Comparison of ENCODE assay signal across 11 cellular contexts in the genomic region with DNA sequence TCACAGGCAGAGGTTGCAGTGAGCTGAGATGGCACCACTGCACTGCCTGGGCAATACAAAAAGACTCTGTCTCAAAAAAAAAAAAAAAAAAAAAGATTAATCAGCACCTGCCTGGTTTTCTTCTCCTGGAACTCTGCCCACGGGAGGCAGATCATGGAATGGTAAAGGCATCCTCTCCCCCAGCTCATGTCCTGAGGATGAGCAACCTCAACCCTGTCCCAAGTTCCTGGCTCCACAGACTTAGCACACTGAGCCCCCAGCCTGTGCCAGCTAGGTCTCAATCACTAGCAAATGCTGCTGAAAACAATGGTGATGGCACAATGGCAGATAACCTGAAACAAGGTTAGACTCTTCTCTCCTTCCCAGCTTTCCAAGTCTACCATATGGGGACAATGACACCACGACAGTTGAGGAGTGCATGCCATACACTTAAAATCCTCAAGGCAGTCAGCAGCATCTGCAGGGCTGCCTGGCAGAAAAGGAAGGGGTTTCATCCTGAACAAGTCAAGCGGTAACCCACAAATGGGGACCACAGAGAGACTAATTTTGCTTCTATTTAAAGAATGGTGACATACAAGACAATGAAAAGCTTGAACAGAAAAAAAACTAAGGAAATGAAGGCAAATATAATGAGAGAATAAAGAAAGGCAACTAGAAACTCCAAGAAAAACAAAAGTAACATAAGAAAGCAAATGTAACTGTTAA. TPM values are rescaled to one million over a fixed set of nuclear protein-coding genes. Genes with fewer than 3 reads are reported as not detected.
A peak's percentile ranks its signal among the peaks of the same experiment; 100 is the strongest.
DNase-seq lines count a peak whose midpoint lies in the region; ATAC-seq and TF ChIP-seq lines count a peak whose summit lies in the region.
"Had no signal": no experiment of that assay in that cellular context is flagged by ENCODE, and none has a peak within 500 bp of the region (broad histone marks: within the 10 kb centered on the region; RNA-seq: fewer than 3 reads in every experiment).

No MANE protein-coding gene starts in this region.

- H3K9me2 ChIP-seq in SK-N-SH (no peaks in the 10 kb centered on the region), Karpas-422 (replicated peaks; ENCODE audit: insufficient read depth, low read length) (no peaks in the 10 kb centered on the region), hepatocyte (replicated peaks; ENCODE audit: insufficient read depth) (no peaks in the 10 kb centered on the region)

- H3K36me3 ChIP-seq in SK-N-SH (replicated peaks in 1 of 2; ENCODE audit: control insufficient read depth in 1 of 2, insufficient read depth in 2 of 2, low read length in 1 of 2) (no peaks in the 10 kb centered on the region), Karpas-422 (ENCODE audit: insufficient read depth, low read length) (peaks cover 6% of the 10 kb centered on the region), hepatocyte (replicated peaks; ENCODE audit: insufficient read depth, low read depth) (no peaks in the 10 kb centered on the region)

- no peak for TF ChIP-seq RAD21 in SK-N-SH (IDR thresholded peaks at IDR 0.05; ENCODE audit: low read length)

- in situ Hi-C loops in ACHN (cut with HindIII; ENCODE audit: low pct_ligation_motif_present, low pct_unique_long_range_greater_than_20kb, low sequenced_read_pairs) = no loop called here

- POLR2A ChIA-PET in SK-N-SH (lab: Yijun Ruan, JAX) = interaction anchor here (0.6 kb wide), 1 partner anchor 478 kb away, joined by 3 read pairs; no protein-coding TSS in a partner anchor
- POLR2A ChIA-PET in activated CD8-positive, alpha-beta T cell treated with anti-CD3 and anti-CD28 coated beads for 36 hours (lab: Charles Lee) = interaction anchor here (0.8 kb wide), 1 partner anchor 35 kb away, joined by 3 read pairs; no protein-coding TSS in a partner anchor

- DNase-seq in SK-N-SH = peak; percentile 15
- DNase-seq in Karpas-422 = peak; percentile 64
- peak; percentile 23 for DNase-seq in activated CD8-positive, alpha-beta T cell treated with anti-CD3 and anti-CD28 coated beads for 36 hours
- DNase-seq in progenitor cell of endocrine pancreas (ENCODE audit: low spot score, unreplicated experiment) = no peak
- DNase-seq in hepatocyte (ENCODE audit: low spot score) = no peak
- no peak for DNase-seq in ACHN
- DNase-seq in substantia nigra (lab: John Stamatoyannopoulos, UW) = no peak
- DNase-seq: cortex of kidney, mesendoderm had no signal

- H3K4me3 Mint-ChIP-seq in activated CD8-positive, alpha-beta T cell treated with anti-CD3 and anti-CD28 coated beads for 36 hours = no peak overlapping the region
- H3K4me3 Mint-ChIP-seq in progenitor cell of endocrine pancreas (ENCODE audit: low read depth) = no peak overlapping the region

- no peak overlapping the region for H3K9ac ChIP-seq in SK-N-SH
- H3K9ac ChIP-seq in Karpas-422 (ENCODE audit: low read length) = 0 out of 2 replicates have a peak overlapping the region, but pooled peaks have one; percentile 3

- peaks cover 6 to 12% of the 10 kb centered on the region in 2 experiments; a peak in 1 of 4 replicates for H3K4me1 ChIP-seq in SK-N-SH (ENCODE audit: control insufficient read depth in 1 of 2, insufficient read depth in 2 of 2, low read depth in 1 of 2, low read length in 1 of 2)
- H3K4me1 ChIP-seq in Karpas-422 (ENCODE audit: low read length) = peaks cover 32% of the 10 kb centered on the region
- H3K4me1 ChIP-seq in hepatocyte (ENCODE audit: insufficient read depth) = peaks cover 13% of the 10 kb centered on the region

- H3K27ac ChIP-seq in SK-N-SH (ENCODE audit: low read depth in 2 of 2, low read length in 1 of 2) = no peak overlapping the region
- peak overlapping the region; percentile 61 for H3K27ac ChIP-seq in Karpas-422 (ENCODE audit: low read length)
- H3K27ac ChIP-seq in hepatocyte = no peak overlapping the region
- H3K27ac ChIP-seq in substantia nigra (ENCODE audit: low read depth, low read length, poor library complexity, severe bottlenecking) = no peak overlapping the region

- H3K27me3 ChIP-seq in SK-N-SH (ENCODE audit: insufficient read depth) (no peaks in the 10 kb centered on the region), Karpas-422 (ENCODE audit: low read length) (no peaks in the 10 kb centered on the region), hepatocyte (no peaks in the 10 kb centered on the region)

- H3K27ac Mint-ChIP-seq in activated CD8-positive, alpha-beta T cell treated with anti-CD3 and anti-CD28 coated beads for 36 hours = no peak overlapping the region
- H3K27ac Mint-ChIP-seq in progenitor cell of endocrine pancreas = peak overlapping the region; percentile 85

- H3K9me3 ChIP-seq in SK-N-SH = no peaks in the 10 kb centered on the region
- H3K9me3 ChIP-seq in Karpas-422 (ENCODE audit: low read length) = peaks cover 5% of the 10 kb centered on the region; the same call in 1 of the 2 replicates
- no peaks in the 10 kb centered on the region for H3K9me3 ChIP-seq in hepatocyte (ENCODE audit: low read depth)

- CTCF ChIA-PET in SK-N-SH (lab: Yijun Ruan, JAX) = interaction anchor here (0.7 to 1.0 kb wide), 2 partner anchors 14 to 15 kb away, joined by 3 read pairs; no protein-coding TSS in a partner anchor
- CTCF ChIA-PET in activated CD8-positive, alpha-beta T cell treated with anti-CD3 and anti-CD28 coated beads for 36 hours (lab: Charles Lee) = no interaction called here

- ATAC-seq in SK-N-SH treated with all-trans-retinoic acid at 6 μM for 48 hours = no peak
- no peak for ATAC-seq in activated CD8-positive, alpha-beta T cell treated with anti-CD3 and anti-CD28 coated beads for 36 hours
- ATAC-seq: HCT116 had no signal

- H2AFZ ChIP-seq in SK-N-SH (ENCODE audit: low read depth) = no peak overlapping the region
- H2AFZ ChIP-seq in Karpas-422 (ENCODE audit: low read length) = no peak overlapping the region
- H2AFZ ChIP-seq in hepatocyte = no peak overlapping the region

- H3K9me3 Mint-ChIP-seq in activated CD8-positive, alpha-beta T cell treated with anti-CD3 and anti-CD28 coated beads for 36 hours = no peaks in the 10 kb centered on the region
- H3K9me3 Mint-ChIP-seq in progenitor cell of endocrine pancreas (ENCODE audit: low read depth) = no peaks in the 10 kb centered on the region

- intact Hi-C loops in activated CD8-positive, alpha-beta T cell treated with anti-CD3 and anti-CD28 coated beads for 36 hours (cut with micrococcal nuclease) = no loop called here

- H3K79me2 ChIP-seq in SK-N-SH (ENCODE audit: insufficient read depth) (peaks cover 73% of the 10 kb centered on the region), Karpas-422 (ENCODE audit: low read length) (peaks cover 74% of the 10 kb centered on the region), hepatocyte (peaks cover 72% of the 10 kb centered on the region)

- no peak for TF ChIP-seq EP300 in SK-N-SH (IDR thresholded peaks at IDR 0.05; ENCODE audit: borderline replicate concordance in 1 of 2, low read depth in 1 of 2, low read length in 1 of 2)

- H3K4me3 ChIP-seq in SK-N-SH (ENCODE audit: low read depth in 2 of 2, low read length in 1 of 2) = no peak overlapping the region
- no peak overlapping the region for H3K4me3 ChIP-seq in Karpas-422 (ENCODE audit: low read length)
- H3K4me3 ChIP-seq in hepatocyte = no peak overlapping the region

- H3K4me2 ChIP-seq in SK-N-SH = no peak overlapping the region
- H3K4me2 ChIP-seq in Karpas-422 (ENCODE audit: low read depth, low read length, poor library complexity, severe bottlenecking) = peak overlapping the region; percentile 36
- no peak overlapping the region for H3K4me2 ChIP-seq in hepatocyte

- H4K20me1 ChIP-seq in SK-N-SH (ENCODE audit: insufficient read depth) (peaks cover 12% of the 10 kb centered on the region; the same call in 1 of the 2 replicates), Karpas-422 (ENCODE audit: insufficient read depth, low read depth, low read length) (no peaks in the 10 kb centered on the region), hepatocyte (ENCODE audit: insufficient read depth, poor library complexity, severe bottlenecking) (peaks cover 12% of the 10 kb centered on the region)

- peaks cover 39% of the 10 kb centered on the region for H3K36me3 Mint-ChIP-seq in activated CD8-positive, alpha-beta T cell treated with anti-CD3 and anti-CD28 coated beads for 36 hours (ENCODE audit: low read depth)
- H3K36me3 Mint-ChIP-seq in progenitor cell of endocrine pancreas (ENCODE audit: insufficient read depth) = peaks cover 6% of the 10 kb centered on the region

- H3K27me3 Mint-ChIP-seq in activated CD8-positive, alpha-beta T cell treated with anti-CD3 and anti-CD28 coated beads for 36 hours = no peaks in the 10 kb centered on the region
- H3K27me3 Mint-ChIP-seq in progenitor cell of endocrine pancreas = no peaks in the 10 kb centered on the region

- no peak for TF ChIP-seq CTCF in SK-N-SH (IDR thresholded peaks at IDR 0.05)
- no peak for TF ChIP-seq CTCF in activated CD8-positive, alpha-beta T cell treated with anti-CD3 and anti-CD28 coated beads for 36 hours (IDR thresholded peaks at IDR 0.05)
- no peak for TF ChIP-seq CTCF in progenitor cell of endocrine pancreas (IDR thresholded peaks at IDR 0.05; ENCODE audit: unreplicated experiment)
- no peak for TF ChIP-seq CTCF in hepatocyte (IDR thresholded peaks at IDR 0.05; ENCODE audit: poor library complexity)

- peaks cover 29% of the 10 kb centered on the region for H3K4me1 Mint-ChIP-seq in activated CD8-positive, alpha-beta T cell treated with anti-CD3 and anti-CD28 coated beads for 36 hours (ENCODE audit: low read depth)
- peaks cover 12% of the 10 kb centered on the region for H3K4me1 Mint-ChIP-seq in progenitor cell of endocrine pancreas (ENCODE audit: low read depth)

- WGBS in SK-N-SH (ENCODE audit: low lambda C conversion rate) = 89% methylated on average over 3 of the region's 3 CpGs
- WGBS in hepatocyte (ENCODE audit: low lambda C conversion rate, missing lambda C conversion rate) = 91% methylated on average over 3 of the region's 3 CpGs

- H3F3A ChIP-seq in SK-N-SH (replicated peaks; ENCODE audit: insufficient read depth) = peaks cover 4% of the 10 kb centered on the region

RNA-seq across cellular contexts. Expression of gene CLN6, which starts 4.8 kb away (rescaled TPM):
- polyA plus RNA-seq in SK-N-SH (2012; rRNA removed) (27.5 and 32.2 TPM in 2 replicates), hepatocyte (10.7 and 11.0 TPM in 2 replicates)
- polyA plus RNA-seq in SK-N-SH (2012; cell fraction: cytosol; rRNA removed) = 11.8 and 23.4 TPM in 2 replicates
- polyA plus RNA-seq in SK-N-SH (2012; cell fraction: nucleus; rRNA removed) = 23.2 and 33.0 TPM in 2 replicates
- 30.2 and 80.0 TPM in 2 replicates for total RNA-seq in Karpas-422 (2014; rRNA removed; shearing (Covaris generic); ENCODE audit: low replicate concordance)
- total RNA-seq in activated CD8-positive, alpha-beta T cell treated with anti-CD3 and anti-CD28 coated beads for 36 hours = 10 to 100 TPM; 43.1 to 47.2 TPM
- total RNA-seq in progenitor cell of endocrine pancreas (46.6 and 48.4 TPM in 2 replicates), hepatocyte (18.7 and 19.5 TPM in 2 replicates)

RNA-seq across cellular contexts. Expression of gene CALML4, which starts 19.6 kb away (rescaled TPM):
- 3.1 and 3.2 TPM in 2 replicates for polyA plus RNA-seq in SK-N-SH (2012; rRNA removed)
- 2.3 and 3.9 TPM in 2 replicates for polyA plus RNA-seq in SK-N-SH (2012; cell fraction: cytosol; rRNA removed)
- polyA plus RNA-seq in SK-N-SH (2012; cell fraction: nucleus; rRNA removed) = 18.6 and 20.9 TPM in 2 replicates
- 3.0 and 7.0 TPM in 2 replicates for total RNA-seq in Karpas-422 (2014; rRNA removed; shearing (Covaris generic); ENCODE audit: low replicate concordance)
- total RNA-seq in activated CD8-positive, alpha-beta T cell treated with anti-CD3 and anti-CD28 coated beads for 36 hours = 1 to 10 TPM; 6.9 to 7.3 TPM
- 9.7 and 11.9 TPM in 2 replicates for total RNA-seq in progenitor cell of endocrine pancreas
- 44.8 and 49.6 TPM in 2 replicates for total RNA-seq in hepatocyte
- polyA plus RNA-seq in hepatocyte = 72.7 and 79.8 TPM in 2 replicates

RNA-seq across cellular contexts. Expression of gene FEM1B, which starts 52.8 kb away (rescaled TPM):
- polyA plus RNA-seq in SK-N-SH (2012; rRNA removed) (14.0 and 22.2 TPM in 2 replicates), hepatocyte (11.9 and 12.1 TPM in 2 replicates)
- polyA plus RNA-seq in SK-N-SH (2012; cell fraction: cytosol; rRNA removed) = 10.7 and 15.3 TPM in 2 replicates
- polyA plus RNA-seq in SK-N-SH (2012; cell fraction: nucleus; rRNA removed) = 9.5 and 18.5 TPM in 2 replicates
- 24.4 and 47.5 TPM in 2 replicates for total RNA-seq in Karpas-422 (2014; rRNA removed; shearing (Covaris generic); ENCODE audit: low replicate concordance)
- total RNA-seq in activated CD8-positive, alpha-beta T cell treated with anti-CD3 and anti-CD28 coated beads for 36 hours = 10 to 100 TPM; 37.1 to 44.4 TPM
- total RNA-seq in progenitor cell of endocrine pancreas (45.9 and 50.5 TPM in 2 replicates), hepatocyte (54.8 and 62.8 TPM in 2 replicates)

Comparison
In these comparisons a context has a peak if more than half of its experiments do, and no peak if none do; other contexts are left out.
1. DNase-seq: peak in SK-N-SH (single experiment), Karpas-422 (single experiment) and activated CD8-positive, alpha-beta T cell treated with anti-CD3 and anti-CD28 coated beads for 36 hours (single experiment); none in progenitor cell of endocrine pancreas (single experiment), hepatocyte (single experiment), ACHN (single experiment) and substantia nigra (0 of 49).